In the genomic region with DNA sequence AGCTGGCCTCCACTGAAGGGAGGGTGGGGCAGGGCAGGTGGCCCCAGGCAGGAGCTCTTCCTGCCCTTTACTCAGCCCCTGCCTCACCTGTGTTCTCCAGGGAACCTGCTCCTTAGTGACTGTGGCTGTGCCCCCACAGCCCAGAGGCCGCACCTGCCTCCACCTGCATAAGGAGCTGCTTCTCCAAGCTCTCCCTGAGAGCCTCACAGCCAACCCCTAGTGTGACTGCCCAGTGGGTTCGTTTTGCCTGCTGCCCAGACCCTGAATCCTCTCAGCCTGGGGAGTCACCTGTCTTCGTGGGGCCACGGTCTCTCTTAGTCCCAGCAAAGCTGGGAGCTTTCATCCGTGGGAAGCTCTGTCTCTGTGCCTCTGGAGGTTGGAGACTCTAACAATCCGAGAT, we compare ENCODE assay signal across 15 cellular contexts.
DNase-seq lines count a peak whose midpoint lies in the region; ATAC-seq and TF ChIP-seq lines count a peak whose summit lies in the region.
"Had no signal": no experiment of that assay in that cellular context is flagged by ENCODE, and none has a peak within 500 bp of the region (broad histone marks: within the 10 kb centered on the region; RNA-seq: fewer than 3 reads in every experiment).

No MANE protein-coding gene starts in this region.

- no peaks in the 10 kb centered on the region for H3K79me2 ChIP-seq in H9 (ENCODE audit: insufficient read depth, low read length)
- H3K79me2 ChIP-seq in neural progenitor cell (ENCODE audit: low read depth) = no peaks in the 10 kb centered on the region

- no peak for TF ChIP-seq POLR2A in stomach (IDR thresholded peaks at IDR 0.05)

- H3K36me3 Mint-ChIP-seq in H9 (ENCODE audit: insufficient read depth in 1 of 3, low read depth in 3 of 3) (peaks cover 0 to 9% (median 4%) of the 10 kb centered on the region in 3 experiments; a peak in 5 of 7 replicates), endodermal cell (ENCODE audit: low read depth) (peaks cover 2% of the 10 kb centered on the region), neural progenitor cell (no peaks in the 10 kb centered on the region)

- no peaks in the 10 kb centered on the region for H3K23me2 ChIP-seq in H9 (ENCODE audit: insufficient read length, low read depth, low read length, poor library complexity, severe bottlenecking)

- H3K9me3 ChIP-seq in H9 (ENCODE audit: control insufficient read depth, low read depth, low read length) = peaks cover 4% of the 10 kb centered on the region
- peaks cover 9% of the 10 kb centered on the region for H3K9me3 ChIP-seq in endodermal cell (ENCODE audit: control insufficient read depth, low read length)
- no peaks in the 10 kb centered on the region for H3K9me3 ChIP-seq in neural progenitor cell (ENCODE audit: low read depth)
- H3K9me3 ChIP-seq in stomach = peaks cover 0 to 26% (median 20%) of the 10 kb centered on the region in 4 donors

- no peaks in the 10 kb centered on the region for H3K36me3 ChIP-seq in endodermal cell (ENCODE audit: control insufficient read depth, insufficient read depth, low read length)
- H3K36me3 ChIP-seq in neural progenitor cell = no peaks in the 10 kb centered on the region
- no peaks in the 10 kb centered on the region for H3K36me3 ChIP-seq in stomach

- no peak overlapping the region for H3K4me3 ChIP-seq in endodermal cell (ENCODE audit: low read length)
- no peak overlapping the region for H3K4me3 ChIP-seq in neural progenitor cell
- H3K4me3 ChIP-seq in stomach = no peak overlapping the region

- no peak overlapping the region for H2BK20ac ChIP-seq in H9 (ENCODE audit: low read depth, low read length, poor library complexity, severe bottlenecking)

- H3K4me2 ChIP-seq in H9 (ENCODE audit: insufficient read depth, insufficient read length, low read length) (no peak overlapping the region), neural progenitor cell (no peak overlapping the region)

- no peak overlapping the region for H3K4ac ChIP-seq in H9 (ENCODE audit: low read depth, low read length)

- TF ChIP-seq EP300 in stomach (IDR thresholded peaks at IDR 0.05) = no peak

- H2AK5ac ChIP-seq in H9 (ENCODE audit: insufficient read length, low read length) = no peak overlapping the region

- no peak overlapping the region for H2BK120ac ChIP-seq in H9 (ENCODE audit: low read depth, low read length, poor library complexity, severe bottlenecking)

- H3K18ac ChIP-seq in H9 (ENCODE audit: insufficient read length, low read depth, low read length) = no peak overlapping the region

- H2AFZ ChIP-seq in H9 (ENCODE audit: low read length) (no peak overlapping the region), neural progenitor cell (replicated peaks) (no peak overlapping the region)

- H3K79me1 ChIP-seq in H9 (ENCODE audit: insufficient read depth, low read depth, low read length, poor library complexity, severe bottlenecking) = no peaks in the 10 kb centered on the region

- no peaks in the 10 kb centered on the region for H3F3A ChIP-seq in neural progenitor cell (ENCODE audit: low read depth)

- H3K9ac ChIP-seq in H9 (ENCODE audit: extremely low read depth, insufficient read length, low read length) (no peak overlapping the region), endodermal cell (ENCODE audit: extremely low read depth, low read length, poor library complexity, severe bottlenecking) (no peak overlapping the region), neural progenitor cell (no peak overlapping the region)

- H3K27ac Mint-ChIP-seq in H9 (no peak overlapping the region), endodermal cell (no peak overlapping the region), neural progenitor cell (no peak overlapping the region)
- H3K27ac Mint-ChIP-seq: B cell; CD4-positive, alpha-beta T cell; HFFc6 had no signal

- 0 out of 2 replicates have a peak overlapping the region, but pooled peaks have one; percentile 31 for H3K14ac ChIP-seq in H9 (ENCODE audit: insufficient read depth, low read length)

- H4K5ac ChIP-seq in H9 (ENCODE audit: insufficient read length, low read depth, low read length) = no peak overlapping the region

- H3K4me3 Mint-ChIP-seq in H9 (no peak overlapping the region), endodermal cell (no peak overlapping the region), neural progenitor cell (peak overlapping the region; percentile 21)
- H3K4me3 Mint-ChIP-seq: B cell; CD4-positive, alpha-beta T cell; HFFc6 had no signal

- H3T11ph ChIP-seq in H9 (ENCODE audit: low read length) = no peak overlapping the region

- no peak overlapping the region for H3K23ac ChIP-seq in H9 (ENCODE audit: insufficient read length, low read depth, low read length)

- no peak overlapping the region for H2BK12ac ChIP-seq in H9 (ENCODE audit: insufficient read length, low read depth, low read length)

- no peaks in the 10 kb centered on the region for H3K4me1 ChIP-seq in H9 (ENCODE audit: insufficient read depth, low read length)
- no peaks in the 10 kb centered on the region for H3K4me1 ChIP-seq in endodermal cell (ENCODE audit: control insufficient read depth, insufficient read depth, low read length)
- no peaks in the 10 kb centered on the region for H3K4me1 ChIP-seq in neural progenitor cell
- no peaks in the 10 kb centered on the region for H3K4me1 ChIP-seq in stomach

- intact Hi-C loops in stomach (cut with DNase I; ENCODE audit: low total_unique reads) = no loop called here

- H2BK5ac ChIP-seq in H9 (ENCODE audit: insufficient read length, low read length) = no peak overlapping the region

- no peak for TF ChIP-seq CTCF in H9 (conservative IDR thresholded peaks at IDR 0.05)
- no peak for TF ChIP-seq CTCF in endodermal cell (conservative IDR thresholded peaks at IDR 0.05)
- no peak for TF ChIP-seq CTCF in neural progenitor cell (IDR thresholded peaks at IDR 0.05)
- no peak for TF ChIP-seq CTCF in stomach (IDR thresholded peaks at IDR 0.05)

- no CpG with 5 or more reads among the region's 6 CpGs for WGBS in H9 (ENCODE audit: extremely low coverage, insufficient read length, low lambda C conversion rate)
- WGBS in endodermal cell (ENCODE audit: insufficient coverage in 1 of 2, insufficient read length in 1 of 2), 2 experiments = 91 to 97% methylated on average over 5 to 6 of the region's 6 CpGs
- WGBS in stomach, 5 donors = 59 to 86% (median 74%) methylated on average over 6 of the region's 6 CpGs

- no peak for ATAC-seq in GM19455 (IDR thresholded peaks at IDR 0.05; ENCODE audit: unreplicated experiment)

- H4K20me1 ChIP-seq in H9 (ENCODE audit: control insufficient read depth, insufficient read depth, insufficient read length) (no peaks in the 10 kb centered on the region), neural progenitor cell (ENCODE audit: low read depth) (no peaks in the 10 kb centered on the region)

- DNase-seq in H9 (peak; percentile 10), endodermal cell (peak; percentile 25), neural progenitor cell (ENCODE audit: low spot score) (no peak), stomach (peak; percentile 9), 8988T (no peak), NCI-H345 (lab: John Stamatoyannopoulos, UW) (no peak), T-helper 2 cell (no peak)
- DNase-seq: C1 segment of cervical spinal cord; Calu3; CD4-positive, alpha-beta T cell; DMS 273 treated with DMSO at 0.1 percent for 48 hours; HCEC 1CT; HFFc6 had no signal

- H3K27me3 ChIP-seq in H9 (ENCODE audit: insufficient read depth, low read length) (no peaks in the 10 kb centered on the region; the same call in 1 of the 2 replicates), endodermal cell (ENCODE audit: control insufficient read depth, insufficient read depth, low read length, poor library complexity, severe bottlenecking) (no peaks in the 10 kb centered on the region), neural progenitor cell (no peaks in the 10 kb centered on the region), stomach (peaks cover 0 to 8% (median 0%) of the 10 kb centered on the region in 3 donors)

- no peak overlapping the region for H4K8ac ChIP-seq in H9 (replicated peaks; ENCODE audit: insufficient read length, low read depth, low read length)

- no peak overlapping the region for H4K91ac ChIP-seq in H9 (ENCODE audit: insufficient read length, low read depth, low read length)

- H3K9me3 Mint-ChIP-seq in H9 = peaks cover 21 to 39% of the 10 kb centered on the region in 2 experiments
- H3K9me3 Mint-ChIP-seq in endodermal cell = peaks cover 24% of the 10 kb centered on the region
- peaks cover 4% of the 10 kb centered on the region for H3K9me3 Mint-ChIP-seq in neural progenitor cell

- H3K27me3 Mint-ChIP-seq in H9 (ENCODE audit: low read depth) = peaks cover 7% of the 10 kb centered on the region
- no peaks in the 10 kb centered on the region for H3K27me3 Mint-ChIP-seq in endodermal cell (ENCODE audit: insufficient read depth)
- peaks cover under 1% of the 10 kb centered on the region for H3K27me3 Mint-ChIP-seq in neural progenitor cell (ENCODE audit: insufficient read depth, low read depth)
- H3K27me3 Mint-ChIP-seq: B cell; CD4-positive, alpha-beta T cell had no signal

- no peaks in the 10 kb centered on the region for H3K4me1 Mint-ChIP-seq in H9
- H3K4me1 Mint-ChIP-seq in endodermal cell = no peaks in the 10 kb centered on the region
- no peaks in the 10 kb centered on the region for H3K4me1 Mint-ChIP-seq in neural progenitor cell
- H3K4me1 Mint-ChIP-seq: B cell had no signal

- H3K27ac ChIP-seq in H9 (ENCODE audit: insufficient read length, low read depth, low read length) = no peak overlapping the region
- H3K27ac ChIP-seq in endodermal cell (ENCODE audit: low read depth, low read length) = no peak overlapping the region
- H3K27ac ChIP-seq in neural progenitor cell = no peak overlapping the region
- H3K27ac ChIP-seq in stomach = no peak overlapping the region

- H2BK15ac ChIP-seq in H9 (ENCODE audit: low read depth, low read length) = no peak overlapping the region

- H3K56ac ChIP-seq in H9 (ENCODE audit: insufficient read length, low read depth, low read length) = no peak overlapping the region

Comparison
In these comparisons a context has a peak if more than half of its experiments do, and no peak if none do; other contexts are left out.
1. DNase-seq: peak in H9 (single experiment), endodermal cell (single experiment) and stomach (single experiment); none in neural progenitor cell (single experiment), 8988T (single experiment), NCI-H345 (single experiment) and T-helper 2 cell (0 of 5).